8 cellular contexts compared by ENCODE assay signal in the genomic region with DNA sequence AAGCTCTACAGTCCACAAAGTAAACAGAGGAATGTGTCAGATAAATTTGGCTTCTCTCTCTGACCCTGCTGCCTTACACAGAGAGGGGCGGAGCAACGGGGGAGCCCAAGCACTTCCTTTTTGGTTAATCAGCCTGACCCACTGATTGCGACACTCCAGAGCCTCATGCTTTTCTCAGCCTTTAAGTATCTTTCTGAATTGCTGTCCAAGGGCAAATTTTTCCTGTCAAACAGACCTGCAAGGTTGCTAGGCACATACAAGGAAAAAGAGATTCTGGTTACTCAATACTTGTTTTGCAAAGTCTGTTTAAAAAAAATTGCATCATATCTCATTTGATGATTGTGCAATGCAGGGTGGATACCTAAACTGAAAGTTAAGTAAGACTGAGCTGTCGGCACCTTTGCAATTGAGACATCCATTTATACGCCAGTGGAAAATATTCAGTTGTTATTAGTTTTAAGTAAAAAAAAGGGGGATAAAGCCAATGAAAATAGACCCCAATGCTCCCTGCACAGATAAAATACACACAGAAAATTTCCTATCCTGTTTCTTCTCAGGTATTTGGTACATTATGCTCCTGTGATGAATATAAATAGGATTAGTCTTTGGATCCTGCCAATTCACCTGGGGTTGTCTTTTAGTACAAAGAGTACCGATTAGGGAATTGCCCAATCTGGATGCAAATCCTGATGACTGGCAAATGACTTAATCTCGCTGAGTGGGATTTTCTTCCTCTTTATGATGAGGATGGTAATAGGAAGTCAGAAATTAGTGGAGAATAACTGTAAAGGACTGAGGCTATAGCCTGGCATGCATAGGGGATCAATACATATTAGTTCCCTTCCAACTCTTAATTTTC.
DNase-seq lines count a peak whose midpoint lies in the region; ATAC-seq and FAIRE-seq lines count a peak whose summit lies in the region.

No MANE protein-coding gene starts in this region.

- in situ Hi-C loops in SK-MEL-5 (cut with HindIII; ENCODE audit: low pct_unique_long_range_greater_than_20kb, low sequenced_read_pairs) = no loop called here

- no peak for FAIRE-seq in small intestine (lab: Jason Lieb, UNC)

- ATAC-seq in HG03439 (IDR thresholded peaks at IDR 0.05; ENCODE audit: unreplicated experiment) = peak; percentile 95
- peak; percentile 97 to 98 for ATAC-seq in left cardiac atrium

- 6 to 19% (median 8%) methylated on average over 7 of the region's 7 CpGs for WGBS in small intestine, 3 donors

- no peaks in the 10 kb centered on the region for H3K36me3 ChIP-seq in small intestine (ENCODE audit: control insufficient read depth in 2 of 2, insufficient read depth in 2 of 2, low read length in 2 of 2)

- peak; percentile 98 to 100 for DNase-seq in AML-193 (lab: John Stamatoyannopoulos, UW)
- peak; percentile 56 for DNase-seq in GM19240 (ENCODE audit: insufficient read length, low spot score)
- DNase-seq in SK-MEL-5 (ENCODE audit: low read depth, low spot score) = peak; percentile 85
- DNase-seq in activated naive CD4-positive, alpha-beta T cell treated with anti-CD3 and anti-CD28 coated beads, Interleukin-2, amount 50 U/mL, for 16 hours = peak; percentile 72
- peak; percentile 94 for DNase-seq in left cardiac atrium
- peak; percentile 89 for DNase-seq in small intestine
- no peak for DNase-seq in NCI-H1092 (lab: John Stamatoyannopoulos, UW)

- intact Hi-C loops in left cardiac atrium (cut with DNase I) = loop anchor here in 1 of 2 donors (10.0 kb wide), 1 partner anchor 258 kb away; a partner anchor contains a TSS

- H3K27ac ChIP-seq in small intestine (ENCODE audit: low read depth in 1 of 2, low read length in 1 of 2) = peak overlapping the region in 1 of 2 donors; percentile 54

- H3K27me3 ChIP-seq in small intestine (ENCODE audit: control insufficient read depth in 2 of 2, insufficient read depth in 2 of 2, low read length in 2 of 2) = no peaks in the 10 kb centered on the region

- H3K4me3 ChIP-seq in small intestine (ENCODE audit: low read depth in 1 of 2, low read length in 2 of 2) = peak overlapping the region in 1 of 2 donors; percentile 11

- H3K4me1 ChIP-seq in small intestine (ENCODE audit: control insufficient read depth in 2 of 2, insufficient read depth in 1 of 2, low read depth in 1 of 2, low read length in 1 of 2) = peaks cover 0 to 5% of the 10 kb centered on the region in 2 donors

- no peaks in the 10 kb centered on the region for H3K9me3 ChIP-seq in small intestine (ENCODE audit: control insufficient read depth, low read depth)
